ENCODE assay signal across 13 cellular contexts in genomic region chr17:47946516-47946915, GRCh38. TPM values are rescaled to one million over a fixed set of nuclear protein-coding genes. Genes with fewer than 3 reads are reported as not detected.
DNase-seq lines count a peak whose midpoint lies in the region; ATAC-seq and TF ChIP-seq lines count a peak whose summit lies in the region.
"Had no signal": no experiment of that assay in that cellular context is flagged by ENCODE, and none has a peak within 500 bp of the region (broad histone marks: within the 10 kb centered on the region; RNA-seq: fewer than 3 reads in every experiment).

No MANE protein-coding gene starts in this region.

- H3K4me3 ChIP-seq in left ventricle myocardium inferior (no peak overlapping the region), neuronal stem cell (ENCODE audit: low read length in 2 of 2) (no peak overlapping the region), upper lobe of right lung (no peak overlapping the region)

- H4K8ac ChIP-seq in neuronal stem cell (ENCODE audit: low read depth, low read length): no peak overlapping the region

- H4K91ac ChIP-seq in neuronal stem cell (ENCODE audit: low read depth, low read length, poor library complexity): no peak overlapping the region

- H3K23ac ChIP-seq in neuronal stem cell (ENCODE audit: low read depth, low read length, poor library complexity): no peak overlapping the region

- WGBS in neuronal stem cell (ENCODE audit: extremely low coverage in 2 of 2, insufficient read length in 2 of 2, insufficient replicate concordance in 1 of 2), 2 donors: no CpG with 5 or more reads among the region's 6 CpGs

- intact Hi-C loops in left ventricle myocardium inferior (cut with micrococcal nuclease): no loop called here
- intact Hi-C loops in cardiac septum (cut with DNase I): no loop called here
- intact Hi-C loops in upper lobe of right lung (cut with DNase I): no loop called here

- H2BK120ac ChIP-seq in neuronal stem cell (ENCODE audit: low read depth, low read length): no peak overlapping the region

- no peak for TF ChIP-seq CTCF in left ventricle myocardium inferior (IDR thresholded peaks at IDR 0.05; ENCODE audit: borderline replicate concordance)
- TF ChIP-seq CTCF in upper lobe of right lung (IDR thresholded peaks at IDR 0.05): no peak

- H3K4ac ChIP-seq in neuronal stem cell (ENCODE audit: low read length): no peak overlapping the region

- ATAC-seq in upper lobe of right lung: no peak
- no peak for ATAC-seq in HG03196 (IDR thresholded peaks at IDR 0.05; ENCODE audit: unreplicated experiment)

- no peaks in the 10 kb centered on the region for H3K79me1 ChIP-seq in neuronal stem cell (ENCODE audit: low read depth, low read length)

- peak overlapping the region; percentile 18 for H2BK15ac ChIP-seq in neuronal stem cell (ENCODE audit: low read length)

- H2BK12ac ChIP-seq in neuronal stem cell (ENCODE audit: low read length): no peak overlapping the region

- peak overlapping the region; percentile 36 for H3K18ac ChIP-seq in neuronal stem cell (ENCODE audit: low read length)

- H3K9ac ChIP-seq in neuronal stem cell (ENCODE audit: low read depth, low read length, poor library complexity): no peak overlapping the region
- H3K9ac ChIP-seq: KMS-11 had no signal

- H2AK5ac ChIP-seq in neuronal stem cell (ENCODE audit: low read depth, low read length): peak overlapping the region; percentile 78

- H3K36me3 ChIP-seq in left ventricle myocardium inferior: peaks cover 36% of the 10 kb centered on the region
- peaks cover 0 to 12% of the 10 kb centered on the region in 2 donors for H3K36me3 ChIP-seq in neuronal stem cell (replicated peaks in 1 of 2; ENCODE audit: control insufficient read depth in 2 of 2, insufficient read depth in 2 of 2, low read length in 2 of 2)
- no peaks in the 10 kb centered on the region for H3K36me3 ChIP-seq in upper lobe of right lung

- DNase-seq in left ventricle myocardium inferior (no peak), cardiac septum (ENCODE audit: low spot score) (no peak), caudate nucleus (lab: John Stamatoyannopoulos, UW) (no peak), neuronal stem cell (ENCODE audit: low spot score) (no peak), upper lobe of right lung (no peak), foreskin melanocyte (no peak)
- no peak for DNase-seq in activated CD4-positive, CD25-positive, alpha-beta regulatory T cell treated with anti-CD3 and anti-CD28 coated beads, Interleukin-2, amount 50 U/mL, for 72 hours

- H3K14ac ChIP-seq in neuronal stem cell (ENCODE audit: low read length): no peak overlapping the region

- H3K9me3 ChIP-seq in left ventricle myocardium inferior (replicated peaks) (no peaks in the 10 kb centered on the region), neuronal stem cell (replicated peaks in 1 of 2; ENCODE audit: control insufficient read depth in 2 of 2, insufficient read depth in 1 of 2, low read depth in 1 of 2, low read length in 2 of 2) (no peaks in the 10 kb centered on the region), upper lobe of right lung (no peaks in the 10 kb centered on the region)

- H2AFZ ChIP-seq in neuronal stem cell (ENCODE audit: low read length): no peak overlapping the region

- H3K27ac ChIP-seq in left ventricle myocardium inferior (replicated peaks): peak overlapping the region; percentile 62
- H3K27ac ChIP-seq in caudate nucleus (ENCODE audit: low read depth, low read length): peak overlapping the region; percentile 18
- no peak overlapping the region for H3K27ac ChIP-seq in neuronal stem cell (replicated peaks; ENCODE audit: low read length)
- peak overlapping the region; percentile 3 for H3K27ac ChIP-seq in upper lobe of right lung
- H3K27ac ChIP-seq: KMS-11 had no signal

- no peak overlapping the region for H3K4me2 ChIP-seq in neuronal stem cell (ENCODE audit: insufficient read depth, low read length, poor library complexity, severe bottlenecking)
- H3K4me2 ChIP-seq: KMS-11 had no signal

- H2BK5ac ChIP-seq in neuronal stem cell (ENCODE audit: low read length): no peak overlapping the region

- H3K27me3 ChIP-seq in left ventricle myocardium inferior (ENCODE audit: low read depth) (no peaks in the 10 kb centered on the region), neuronal stem cell (ENCODE audit: control insufficient read depth in 3 of 3, insufficient read depth in 3 of 3, low read depth in 1 of 3, low read length in 3 of 3) (peaks cover 0 to 5% (median 0%) of the 10 kb centered on the region in 3 experiments), upper lobe of right lung (no peaks in the 10 kb centered on the region)

- H3K4me1 ChIP-seq in left ventricle myocardium inferior (peaks cover 69% of the 10 kb centered on the region), neuronal stem cell (ENCODE audit: control insufficient read depth in 2 of 2, insufficient read depth in 1 of 2, low read depth in 1 of 2, low read length in 2 of 2) (peaks cover 8 to 11% of the 10 kb centered on the region in 2 donors), upper lobe of right lung (peaks cover 32% of the 10 kb centered on the region)

RNA-seq across cellular contexts. Expression of gene PNPO, which starts 5.1 kb away (rescaled TPM):
- 25.3 TPM for total RNA-seq in left ventricle myocardium inferior
- total RNA-seq in cardiac septum: 21.3 TPM
- 3.1 TPM for polyA plus RNA-seq in neuronal stem cell (2013, experiment 1 of 2)
- polyA plus RNA-seq in neuronal stem cell (2013, experiment 2 of 2): 2.7 TPM
- total RNA-seq in upper lobe of right lung: 29.4 TPM

RNA-seq across cellular contexts. Expression of gene PRR15L, which starts 11.2 kb away (rescaled TPM):
- total RNA-seq in left ventricle myocardium inferior (0.14 TPM), cardiac septum (not detected), upper lobe of right lung (47.4 TPM)
- 0.04 TPM for polyA plus RNA-seq in neuronal stem cell (2013, experiment 1 of 2)
- polyA plus RNA-seq in neuronal stem cell (2013, experiment 2 of 2): not detected
- total RNA-seq: activated CD4-positive, alpha-beta T cell treated with anti-CD3 and anti-CD28 coated beads, Interleukin-2, amount 10 ng/mL, durations not matched to agents 24 days and 14 days; activated T-helper 2 cell treated with anti-CD3 and anti-CD28 coated beads, Interferon-gamma antibody, Interleukin-2, Interleukin-4, amounts not matched to agents 10 μg/mL and 5 μg/mL and 100 μg/mL, durations not matched to agents 14 hours and 24 hours and 36 hours; natural killer cell treated with Interleukin-12 subunit alpha and Interleukin-12 subunit beta and Interleukin-15 and Interleukin-18, amount 100 ng/mL, for 72 hours; T-helper 2 cell treated with Interferon-gamma antibody and Interleukin-4, amounts not matched to agents 100 ng/mL and 5 ng/mL, for 36 hours had no signal

RNA-seq across cellular contexts. Expression of gene CDK5RAP3, which starts 24.4 kb away (rescaled TPM):
- total RNA-seq in left ventricle myocardium inferior (50.1 TPM), cardiac septum (58.2 TPM), upper lobe of right lung (140 TPM)
- polyA plus RNA-seq in neuronal stem cell (2013, experiment 1 of 2): 193 TPM
- 185 TPM for polyA plus RNA-seq in neuronal stem cell (2013, experiment 2 of 2)

RNA-seq across cellular contexts. Expression of gene SP2, which starts 50.5 kb away (rescaled TPM):
- total RNA-seq in left ventricle myocardium inferior (13.9 TPM), cardiac septum (16.3 TPM), upper lobe of right lung (16.9 TPM)
- polyA plus RNA-seq in neuronal stem cell (2013, experiment 1 of 2): 26.7 TPM
- polyA plus RNA-seq in neuronal stem cell (2013, experiment 2 of 2): 27.6 TPM

Comparison
In these comparisons a context has a peak if more than half of its experiments do, and no peak if none do; other contexts are left out.
1. RNA of gene PRR15L, which starts 11.2 kb away (total RNA-seq): 47.4 TPM in upper lobe of right lung (single experiment); 0.14 TPM in left ventricle myocardium inferior (single experiment) and not detected in cardiac septum (single experiment); every median in the first group is over 10 times any median in the second.